Comparison of ENCODE assay signal across 9 cellular contexts in genomic region chr4:7769936-7770674, GRCh38.
DNase-seq lines count a peak whose midpoint lies in the region; ATAC-seq and TF ChIP-seq lines count a peak whose summit lies in the region.
"Had no signal": no experiment of that assay in that cellular context is flagged by ENCODE, and none has a peak within 500 bp of the region (broad histone marks: within the 10 kb centered on the region; RNA-seq: fewer than 3 reads in every experiment).

No MANE protein-coding gene starts in this region.

- CTCF ChIA-PET in activated CD4-positive, alpha-beta T cell treated with anti-CD3 and anti-CD28 coated beads, Interleukin-2, amount 10 ng/mL, durations not matched to agents 7 days and 5 days (lab: Charles Lee), result interaction anchor here (0.6 to 3.9 kb wide), 8 partner anchors 9 to 1485 kb away, joined by 3 to 16 read pairs (median 4); no protein-coding TSS in a partner anchor

- no peak for TF ChIP-seq POLR2A in testis (IDR thresholded peaks at IDR 0.05)

- TF ChIP-seq CTCF in testis (IDR thresholded peaks at IDR 0.05), result peak; percentile 20 to 36 (median 26)

- no peaks in the 10 kb centered on the region for H3K27me3 ChIP-seq in testis

- peak; percentile 24 for DNase-seq in activated CD4-positive, alpha-beta T cell treated with anti-CD3 and anti-CD28 coated beads, Interleukin-2, amount 10 ng/mL, durations not matched to agents 7 days and 5 days
- DNase-seq in activated CD4-positive, alpha-beta T cell treated with anti-CD3 and anti-CD28 coated beads, Interleukin-2, amount 50 U/mL, for 4 hours, result no peak
- DNase-seq in RKO (ENCODE audit: low spot score) (peak; percentile 44), fibroblast of gingiva (ENCODE audit: low read depth) (peak; percentile 19), testis (peak; percentile 53)
- no peak for DNase-seq in stimulated activated naive CD4-positive, alpha-beta T cell treated with Interleukin-2 at 50 U/mL for 16 hours (lab: John Stamatoyannopoulos, UW)

- no peaks in the 10 kb centered on the region for H3K27me3 Mint-ChIP-seq in activated CD4-positive, alpha-beta T cell treated with anti-CD3 and anti-CD28 coated beads, Interleukin-2, amount 10 ng/mL, durations not matched to agents 7 days and 5 days

- peaks cover 2% of the 10 kb centered on the region for H3K36me3 Mint-ChIP-seq in activated CD4-positive, alpha-beta T cell treated with anti-CD3 and anti-CD28 coated beads, Interleukin-2, amount 10 ng/mL, durations not matched to agents 7 days and 5 days (ENCODE audit: low read depth)

- ATAC-seq in HG02981 (IDR thresholded peaks at IDR 0.05; ENCODE audit: unreplicated experiment) (no peak), HG02938 (IDR thresholded peaks at IDR 0.05; ENCODE audit: unreplicated experiment) (no peak)
- ATAC-seq: mucosa of descending colon had no signal

- POLR2A ChIA-PET in activated CD4-positive, alpha-beta T cell treated with anti-CD3 and anti-CD28 coated beads, Interleukin-2, amount 10 ng/mL, durations not matched to agents 7 days and 5 days (lab: Charles Lee), result no interaction called here

- no peaks in the 10 kb centered on the region for H3K4me1 ChIP-seq in testis

- H3K9me3 Mint-ChIP-seq in activated CD4-positive, alpha-beta T cell treated with anti-CD3 and anti-CD28 coated beads, Interleukin-2, amount 10 ng/mL, durations not matched to agents 7 days and 5 days, result no peaks in the 10 kb centered on the region

- H3K4me3 Mint-ChIP-seq in activated CD4-positive, alpha-beta T cell treated with anti-CD3 and anti-CD28 coated beads, Interleukin-2, amount 10 ng/mL, durations not matched to agents 7 days and 5 days, result no peak overlapping the region

- 90 to 91% methylated on average over 16 of the region's 16 CpGs for WGBS in testis, 2 donors

- H3K4me3 ChIP-seq in testis, result no peak overlapping the region
- H3K4me3 ChIP-seq: mucosa of descending colon had no signal

- no peaks in the 10 kb centered on the region for H3K36me3 ChIP-seq in testis (ENCODE audit: low read depth, missing control alignments)

- H3K4me1 Mint-ChIP-seq in activated CD4-positive, alpha-beta T cell treated with anti-CD3 and anti-CD28 coated beads, Interleukin-2, amount 10 ng/mL, durations not matched to agents 7 days and 5 days, result peaks cover 20% of the 10 kb centered on the region

- H3K27ac ChIP-seq in testis, result no peak overlapping the region

- intact Hi-C loops in testis (cut with DNase I; ENCODE audit: low total_unique reads), result no loop called here

- no peaks in the 10 kb centered on the region for H3K9me3 ChIP-seq in testis
- H3K9me3 ChIP-seq: mucosa of descending colon had no signal

- H3K27ac Mint-ChIP-seq in activated CD4-positive, alpha-beta T cell treated with anti-CD3 and anti-CD28 coated beads, Interleukin-2, amount 10 ng/mL, durations not matched to agents 7 days and 5 days, result peak overlapping the region; percentile 81

Comparison
In these comparisons a context has a peak if more than half of its experiments do, and no peak if none do; other contexts are left out.
1. DNase-seq: peak in activated CD4-positive, alpha-beta T cell treated with anti-CD3 and anti-CD28 coated beads, Interleukin-2, amount 10 ng/mL, durations not matched to agents 7 days and 5 days (single experiment), RKO (single experiment), fibroblast of gingiva (single experiment) and testis (single experiment); none in activated CD4-positive, alpha-beta T cell treated with anti-CD3 and anti-CD28 coated beads, Interleukin-2, amount 50 U/mL, for 4 hours (0 of 2) and stimulated activated naive CD4-positive, alpha-beta T cell treated with Interleukin-2 at 50 U/mL for 16 hours (single experiment).